25 cellular contexts compared by ENCODE assay signal in genomic region chr7:151861881-151862280, GRCh38.
"Had no signal": no experiment of that assay in that cellular context is flagged by ENCODE, and none has a peak within 500 bp of the region (broad histone marks: within the 10 kb centered on the region; RNA-seq: fewer than 3 reads in every experiment).

No MANE protein-coding gene starts in this region.

- H3K36me3 ChIP-seq: left lung, sigmoid colon, thyroid gland, transverse colon had no signal

- H3K4me3 ChIP-seq: left lung, mucosa of descending colon, sigmoid colon, stomach, testis, thyroid gland, transverse colon, upper lobe of left lung had no signal

- DNase-seq: hippocampal formation; left colon; midbrain; naive thymus-derived CD4-positive, alpha-beta T cell; nucleus accumbens; sigmoid colon; small intestine; stimulated activated CD4-positive, alpha-beta T cell treated with anti-CD3 and anti-CD28 coated beads, Interleukin-1b, Interleukin-23, amount 100 ng/mL, for 48 hours; stimulated activated CD4-positive, alpha-beta T cell treated with anti-CD3 and anti-CD28 coated beads, Interleukin-2, amount 100 ng/mL, for 48 hours; stimulated activated CD4-positive, alpha-beta T cell treated with anti-CD3 and anti-CD28 coated beads, Interleukin-4, amount 100 ng/mL, for 4 hours; stimulated activated CD8-positive, alpha-beta memory T cell treated with anti-CD3 and anti-CD28 coated beads, Interleukin-4, amount 100 ng/mL, for 48 hours; stimulated activated naive B cell treated with anti-CD40 and anti-IgM and Interleukin-4, amounts not matched to agents 10 μg/mL and 1 μg/mL and 100 μg/mL, for 72 hours; stimulated activated naive CD8-positive, alpha-beta T cell treated with anti-CD3 and anti-CD28 coated beads, Interleukin-15, Interleukin-2, amounts not matched to agents 100 U/mL and 50 U/mL, for 24 hours; stomach; testis; transverse colon; upper lobe of left lung had no signal

- FAIRE-seq: keratinocyte, small intestine, urothelium cell line had no signal

- H3K79me2 ChIP-seq: parathyroid adenoma had no signal

- H3K9me3 ChIP-seq: left lung, mucosa of descending colon, sigmoid colon, stomach, testis, thyroid gland, transverse colon, upper lobe of left lung had no signal

- H3K4me1 ChIP-seq: parathyroid adenoma, sigmoid colon, testis, thyroid gland had no signal

- ATAC-seq: left colon; left lung; mucosa of descending colon; naive thymus-derived CD4-positive, alpha-beta T cell; natural killer cell treated with Interleukin-12 subunit alpha and Interleukin-12 subunit beta and Interleukin-15 and Interleukin-18, amount 100 ng/mL, for 72 hours; right cardiac atrium; stimulated activated naive B cell treated with anti-CD40 and anti-IgM and Interleukin-4, amounts not matched to agents 10 μg/mL and 1 μg/mL and 100 μg/mL, for 72 hours; stimulated activated naive CD8-positive, alpha-beta T cell treated with anti-CD3 and anti-CD28 coated beads, Interleukin-15, Interleukin-2, amounts not matched to agents 100 U/mL and 50 U/mL, for 24 hours had no signal

- H3K27ac ChIP-seq: left lung, parathyroid adenoma, sigmoid colon, stomach, testis, thyroid gland, transverse colon, upper lobe of left lung had no signal

- H3K9ac ChIP-seq: parathyroid adenoma had no signal

- H3K27me3 ChIP-seq: left lung, sigmoid colon, stomach, testis, thyroid gland, transverse colon, upper lobe of left lung had no signal

- H2AFZ ChIP-seq: parathyroid adenoma had no signal
